In genomic region chr5:180810210-180811011, GRCh38 we compare ENCODE assay signal across 8 cellular contexts. TPM values are rescaled to one million over a fixed set of nuclear protein-coding genes. Genes with fewer than 3 reads are reported as not detected.
DNase-seq lines count a peak whose midpoint lies in the region; ATAC-seq and TF ChIP-seq lines count a peak whose summit lies in the region.

No MANE protein-coding gene starts in this region.

- TF ChIP-seq CTCF in esophagus squamous epithelium (IDR thresholded peaks at IDR 0.05), result peak in 1 of 6 experiments; percentile 16

- peak; percentile 80 for DNase-seq in DMS79 treated with DMSO at 0.1 percent for 48 hours (lab: John Stamatoyannopoulos, UW)
- peak; percentile 95 for DNase-seq in KBM-7
- DNase-seq in activated T-helper 1 cell treated with Interleukin-2 at 50 U/mL for 16 hours (ENCODE audit: low read depth), result peak; percentile 94
- DNase-seq in esophagus squamous epithelium (lab: John Stamatoyannopoulos, UW), result peak; percentile 84
- peak; percentile 96 for DNase-seq in naive B cell
- peak; percentile 94 to 97 for DNase-seq in stimulated activated effector memory CD8-positive, alpha-beta T cell treated with anti-CD3 and anti-CD28 coated beads, Interleukin-12 subunit alpha, Interleukin-12 subunit beta, amount 100 ng/mL, for 72 hours (ENCODE audit: low spot score in 2 of 2)

- 0 to 1% methylated on average over 18 to 22 of the region's 74 CpGs for WGBS in esophagus squamous epithelium, 2 donors

- peaks cover 0 to 5% of the 10 kb centered on the region in 2 donors for H3K36me3 Mint-ChIP-seq in naive B cell
- peaks cover 38% of the 10 kb centered on the region for H3K36me3 Mint-ChIP-seq in stimulated activated effector memory CD8-positive, alpha-beta T cell treated with anti-CD3 and anti-CD28 coated beads, Interleukin-12 subunit alpha, Interleukin-12 subunit beta, amount 100 ng/mL, for 72 hours

- H3K4me1 ChIP-seq in esophagus squamous epithelium, result peaks cover 45 to 81% (median 52%) of the 10 kb centered on the region in 3 donors

- intact Hi-C loops in esophagus squamous epithelium (cut with DNase I), result no loop called here

- peak; percentile 56 for ATAC-seq in GM21737 (IDR thresholded peaks at IDR 0.05; ENCODE audit: unreplicated experiment)
- ATAC-seq in naive B cell (ENCODE audit: low read depth in 2 of 2), result peak; percentile 72 to 75
- peak; percentile 83 for ATAC-seq in stimulated activated effector memory CD8-positive, alpha-beta T cell treated with anti-CD3 and anti-CD28 coated beads, Interleukin-12 subunit alpha, Interleukin-12 subunit beta, amount 100 ng/mL, for 72 hours

- in situ Hi-C loops in KBM-7 (cut with MboI; ENCODE audit: low pct_unique_long_range_greater_than_20kb, low sequenced_read_pairs), result no loop called here

- H3K4me1 Mint-ChIP-seq in naive B cell, result peaks cover 60 to 76% (median 70%) of the 10 kb centered on the region in 3 donors
- H3K4me1 Mint-ChIP-seq in stimulated activated effector memory CD8-positive, alpha-beta T cell treated with anti-CD3 and anti-CD28 coated beads, Interleukin-12 subunit alpha, Interleukin-12 subunit beta, amount 100 ng/mL, for 72 hours, result peaks cover 73% of the 10 kb centered on the region

- peak in 2 of 4 donors; percentile 33 to 86 for TF ChIP-seq POLR2A in esophagus squamous epithelium (IDR thresholded peaks at IDR 0.05)

- no peaks in the 10 kb centered on the region for H3K9me3 ChIP-seq in esophagus squamous epithelium

- peak overlapping the region; percentile 74 to 99 (median 97) for H3K4me3 Mint-ChIP-seq in naive B cell
- H3K4me3 Mint-ChIP-seq in stimulated activated effector memory CD8-positive, alpha-beta T cell treated with anti-CD3 and anti-CD28 coated beads, Interleukin-12 subunit alpha, Interleukin-12 subunit beta, amount 100 ng/mL, for 72 hours, result peak overlapping the region; percentile 72

- H3K4me3 ChIP-seq in esophagus squamous epithelium, result peak overlapping the region; percentile 67 to 78 (median 76)

- peak overlapping the region; percentile 96 to 99 (median 98) for H3K27ac ChIP-seq in esophagus squamous epithelium

- peaks cover 0 to 5% (median 0%) of the 10 kb centered on the region in 3 donors for H3K36me3 ChIP-seq in esophagus squamous epithelium

- H3K9me3 Mint-ChIP-seq in naive B cell, result no peaks in the 10 kb centered on the region
- no peaks in the 10 kb centered on the region for H3K9me3 Mint-ChIP-seq in stimulated activated effector memory CD8-positive, alpha-beta T cell treated with anti-CD3 and anti-CD28 coated beads, Interleukin-12 subunit alpha, Interleukin-12 subunit beta, amount 100 ng/mL, for 72 hours

- peak overlapping the region; percentile 90 to 100 (median 99) for H3K27ac Mint-ChIP-seq in naive B cell
- H3K27ac Mint-ChIP-seq in stimulated activated effector memory CD8-positive, alpha-beta T cell treated with anti-CD3 and anti-CD28 coated beads, Interleukin-12 subunit alpha, Interleukin-12 subunit beta, amount 100 ng/mL, for 72 hours, result peak overlapping the region; percentile 97

- H3K27me3 ChIP-seq in esophagus squamous epithelium, result no peaks in the 10 kb centered on the region

- no peaks in the 10 kb centered on the region for H3K27me3 Mint-ChIP-seq in naive B cell

TF ChIP-seq in PFSK-1, 5 proteins besides CTCF, POLR2A, EP300 and RAD21:
- TF ChIP-seq SIN3A (IDR thresholded peaks at IDR 0.05; ENCODE audit: borderline replicate concordance, insufficient read depth, low read length) (0 out of 2 replicates have a peak, but pooled peaks have one; percentile 73), TAF1 (IDR thresholded peaks at IDR 0.05; ENCODE audit: borderline replicate concordance, insufficient read depth, low read length) (0 out of 2 replicates have a peak, but pooled peaks have one; percentile 52), REST (IDR thresholded peaks at IDR 0.05; ENCODE audit: insufficient read depth in 1 of 2, low read depth in 2 of 2, low read length in 2 of 2) (0 out of 4 replicates have a peak, but pooled peaks of 1 of the 2 experiments have one; percentile 19), POLR2AphosphoS5 (IDR thresholded peaks at IDR 0.05; ENCODE audit: low read depth, low read length) (peak; percentile 95), FOXP2 (optimal IDR thresholded peaks at IDR 0.05; ENCODE audit: borderline replicate concordance, extremely low read depth, extremely low read length, insufficient read depth) (peak; percentile 50)

RNA-seq across cellular contexts. Expression of gene MGAT1, which starts 7.8 kb away (rescaled TPM):
- 90.4 TPM for polyA plus RNA-seq in PFSK-1 (2012; ENCODE audit: insufficient read length, low read depth)
- 100 to 1,000 TPM in 2 of 4 donors, 10 to 100 TPM in 2; 62.6 to 163 (median 111) TPM for total RNA-seq in esophagus squamous epithelium
- 100 to 1,000 TPM in 2 of 6 donors, 10 to 100 TPM in 4; 71.9 to 121 (median 84.2) TPM for polyA plus RNA-seq in naive B cell (ENCODE audit: low read depth in 6 of 6)

RNA-seq across cellular contexts. Expression of gene ZFP62, which starts 50.7 kb away (rescaled TPM):
- 7.5 TPM for polyA plus RNA-seq in PFSK-1 (2012; ENCODE audit: insufficient read length, low read depth)
- 10 to 100 TPM in 3 of 4 donors, 1 to 10 TPM in 1; 8.9 to 32.6 (median 19.2) TPM for total RNA-seq in esophagus squamous epithelium
- 10 to 100 TPM; 12.1 to 26.5 (median 22.5) TPM for polyA plus RNA-seq in naive B cell (ENCODE audit: low read depth in 6 of 6)

Comparison
In these comparisons a context has a peak if more than half of its experiments do, and no peak if none do; other contexts are left out.
1. Peak in every context shown above with its lines: DNase-seq, ATAC-seq, H3K4me3 ChIP-seq and H3K27ac ChIP-seq.